In genomic region chr2:128396500-128396891, GRCh38 we compare ENCODE assay signal across 10 cellular contexts.
DNase-seq lines count a peak whose midpoint lies in the region; ATAC-seq and TF ChIP-seq lines count a peak whose summit lies in the region.
"Had no signal": no experiment of that assay in that cellular context is flagged by ENCODE, and none has a peak within 500 bp of the region (broad histone marks: within the 10 kb centered on the region; RNA-seq: fewer than 3 reads in every experiment).

No MANE protein-coding gene starts in this region.

- H4K20me1 ChIP-seq in hepatocyte (ENCODE audit: insufficient read depth, poor library complexity, severe bottlenecking) = no peaks in the 10 kb centered on the region

- H3K27ac ChIP-seq in SK-N-MC (peak overlapping the region; percentile 73), hepatocyte (peak overlapping the region; percentile 84)

- no peak overlapping the region for H3K4me3 ChIP-seq in SK-N-MC
- H3K4me3 ChIP-seq in hepatocyte = no peak overlapping the region

- H3K27me3 ChIP-seq in hepatocyte = no peaks in the 10 kb centered on the region

- WGBS in hepatocyte (ENCODE audit: low lambda C conversion rate, missing lambda C conversion rate) = 38% methylated on average over 7 of the region's 7 CpGs

- in situ Hi-C loops in ACHN (cut with HindIII; ENCODE audit: low pct_ligation_motif_present, low pct_unique_long_range_greater_than_20kb, low sequenced_read_pairs) = no loop called here

- H3K79me2 ChIP-seq in hepatocyte = no peaks in the 10 kb centered on the region

- peaks cover 5% of the 10 kb centered on the region for H3K4me1 ChIP-seq in hepatocyte (ENCODE audit: insufficient read depth)

- intact Hi-C loops in sciatic nerve (cut with DNase I) = no loop called here

- no peak for ATAC-seq in sciatic nerve
- no peak for ATAC-seq in HG02623 (IDR thresholded peaks at IDR 0.05; ENCODE audit: unreplicated experiment)

- no peaks in the 10 kb centered on the region for H3K9me2 ChIP-seq in hepatocyte (replicated peaks; ENCODE audit: insufficient read depth)

- peak overlapping the region; percentile 34 for H2AFZ ChIP-seq in hepatocyte

- DNase-seq in NCI-H146 treated with DMSO at 0.1 percent for 48 hours (lab: John Stamatoyannopoulos, UW; ENCODE audit: unreplicated experiment) (peak; percentile 84), SK-N-MC (ENCODE audit: low read depth, low spot score) (no peak), hepatocyte (ENCODE audit: low spot score) (peak; percentile 39), sciatic nerve (ENCODE audit: low spot score) (peak; percentile 8), ACHN (no peak), Kasumi-1 (lab: John Stamatoyannopoulos, UW) (no peak)
- DNase-seq: naive B cell; NCI-H1092; stimulated activated CD4-positive, alpha-beta T cell treated with anti-CD3 and anti-CD28 coated beads, Interleukin-1b, Interleukin-23, amount 100 ng/mL, for 48 hours had no signal

- H3K4me2 ChIP-seq in hepatocyte = no peak overlapping the region

- H3K36me3 ChIP-seq in SK-N-MC (ENCODE audit: insufficient read depth, low read length) (no peaks in the 10 kb centered on the region), hepatocyte (replicated peaks; ENCODE audit: insufficient read depth, low read depth) (no peaks in the 10 kb centered on the region)

- no peaks in the 10 kb centered on the region for H3K9me3 ChIP-seq in SK-N-MC (ENCODE audit: low read depth, low read length)
- no peaks in the 10 kb centered on the region for H3K9me3 ChIP-seq in hepatocyte (ENCODE audit: low read depth)

- TF ChIP-seq CTCF in hepatocyte (IDR thresholded peaks at IDR 0.05; ENCODE audit: poor library complexity) = no peak

- H3K9ac ChIP-seq in SK-N-MC (ENCODE audit: insufficient read length) = peak overlapping the region; percentile 3

Comparison
In these comparisons a context has a peak if more than half of its experiments do, and no peak if none do; other contexts are left out.
1. DNase-seq: peak in NCI-H146 treated with DMSO at 0.1 percent for 48 hours (single experiment), hepatocyte (single experiment) and sciatic nerve (single experiment); none in SK-N-MC (single experiment), ACHN (single experiment) and Kasumi-1 (0 of 2).